1 cellular context compared by ENCODE assay signal in the genomic region with DNA sequence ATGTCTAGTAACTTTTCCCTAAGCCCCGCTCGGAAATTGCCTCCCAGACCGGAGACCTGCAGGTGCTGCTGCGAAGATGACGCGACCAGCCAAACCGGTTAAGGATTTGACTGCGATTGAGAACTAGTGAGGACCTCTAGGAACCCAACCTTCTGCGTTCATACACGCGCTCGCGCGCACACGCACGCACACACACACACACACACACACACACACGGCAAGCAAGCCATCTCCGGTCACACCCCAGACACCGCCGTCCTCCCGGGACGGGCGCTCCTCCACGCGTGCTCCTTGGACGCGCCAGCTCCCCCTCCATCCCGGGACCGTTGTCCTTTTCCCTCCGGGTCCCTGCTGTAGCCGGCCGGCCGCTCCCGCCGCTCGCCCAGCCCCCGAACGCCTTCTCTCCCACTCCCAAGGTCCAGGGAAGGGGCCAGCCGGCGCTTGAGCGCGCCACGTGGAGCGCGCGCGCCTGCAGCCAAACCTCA.
A peak's percentile ranks its signal among the peaks of the same experiment; 100 is the strongest.
TF ChIP-seq lines count a peak whose summit lies in the region.

No MANE protein-coding gene starts in this region.

TF ChIP-seq in GM12878, 131 proteins besides CTCF, POLR2A, EP300 and RAD21 (continued from another document):
- TF ChIP-seq, protein P1, sequence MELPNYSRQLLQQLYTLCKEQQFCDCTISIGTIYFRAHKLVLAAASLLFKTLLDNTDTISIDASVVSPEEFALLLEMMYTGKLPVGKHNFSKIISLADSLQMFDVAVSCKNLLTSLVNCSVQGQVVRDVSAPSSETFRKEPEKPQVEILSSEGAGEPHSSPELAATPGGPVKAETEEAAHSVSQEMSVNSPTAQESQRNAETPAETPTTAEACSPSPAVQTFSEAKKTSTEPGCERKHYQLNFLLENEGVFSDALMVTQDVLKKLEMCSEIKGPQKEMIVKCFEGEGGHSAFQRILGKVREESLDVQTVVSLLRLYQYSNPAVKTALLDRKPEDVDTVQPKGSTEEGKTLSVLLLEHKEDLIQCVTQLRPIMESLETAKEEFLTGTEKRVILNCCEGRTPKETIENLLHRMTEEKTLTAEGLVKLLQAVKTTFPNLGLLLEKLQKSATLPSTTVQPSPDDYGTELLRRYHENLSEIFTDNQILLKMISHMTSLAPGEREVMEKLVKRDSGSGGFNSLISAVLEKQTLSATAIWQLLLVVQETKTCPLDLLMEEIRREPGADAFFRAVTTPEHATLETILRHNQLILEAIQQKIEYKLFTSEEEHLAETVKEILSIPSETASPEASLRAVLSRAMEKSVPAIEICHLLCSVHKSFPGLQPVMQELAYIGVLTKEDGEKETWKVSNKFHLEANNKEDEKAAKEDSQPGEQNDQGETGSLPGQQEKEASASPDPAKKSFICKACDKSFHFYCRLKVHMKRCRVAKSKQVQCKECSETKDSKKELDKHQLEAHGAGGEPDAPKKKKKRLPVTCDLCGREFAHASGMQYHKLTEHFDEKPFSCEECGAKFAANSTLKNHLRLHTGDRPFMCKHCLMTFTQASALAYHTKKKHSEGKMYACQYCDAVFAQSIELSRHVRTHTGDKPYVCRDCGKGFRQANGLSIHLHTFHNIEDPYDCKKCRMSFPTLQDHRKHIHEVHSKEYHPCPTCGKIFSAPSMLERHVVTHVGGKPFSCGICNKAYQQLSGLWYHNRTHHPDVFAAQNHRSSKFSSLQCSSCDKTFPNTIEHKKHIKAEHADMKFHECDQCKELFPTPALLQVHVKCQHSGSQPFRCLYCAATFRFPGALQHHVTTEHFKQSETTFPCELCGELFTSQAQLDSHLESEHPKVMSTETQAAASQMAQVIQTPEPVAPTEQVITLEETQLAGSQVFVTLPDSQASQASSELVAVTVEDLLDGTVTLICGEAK (IDR thresholded peaks at IDR 0.05; ENCODE audit: borderline replicate concordance): no peak
- no peak for TF ChIP-seq SMAD1 (IDR thresholded peaks at IDR 0.05; ENCODE audit: low read depth, partially characterized antibody)
- no peak for TF ChIP-seq SIX5 (IDR thresholded peaks at IDR 0.05; ENCODE audit: low read depth, low read length, severe bottlenecking)
- TF ChIP-seq, protein P2, sequence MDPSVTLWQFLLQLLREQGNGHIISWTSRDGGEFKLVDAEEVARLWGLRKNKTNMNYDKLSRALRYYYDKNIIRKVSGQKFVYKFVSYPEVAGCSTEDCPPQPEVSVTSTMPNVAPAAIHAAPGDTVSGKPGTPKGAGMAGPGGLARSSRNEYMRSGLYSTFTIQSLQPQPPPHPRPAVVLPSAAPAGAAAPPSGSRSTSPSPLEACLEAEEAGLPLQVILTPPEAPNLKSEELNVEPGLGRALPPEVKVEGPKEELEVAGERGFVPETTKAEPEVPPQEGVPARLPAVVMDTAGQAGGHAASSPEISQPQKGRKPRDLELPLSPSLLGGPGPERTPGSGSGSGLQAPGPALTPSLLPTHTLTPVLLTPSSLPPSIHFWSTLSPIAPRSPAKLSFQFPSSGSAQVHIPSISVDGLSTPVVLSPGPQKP (IDR thresholded peaks at IDR 0.05; ENCODE audit: low read depth, low read length): no peak
- TF ChIP-seq RUNX3 (IDR thresholded peaks at IDR 0.05; ENCODE audit: low read length): peak; percentile 57; the same call in 1 of the 2 replicates
- no peak for TF ChIP-seq DPF2 (IDR thresholded peaks at IDR 0.05)
- TF ChIP-seq SREBF1 (IDR thresholded peaks at IDR 0.05; ENCODE audit: low read length): no peak
- TF ChIP-seq HDAC6 (IDR thresholded peaks at IDR 0.05; ENCODE audit: unreplicated experiment): peak; percentile 57
- no peak for TF ChIP-seq MTA3 (IDR thresholded peaks at IDR 0.05; ENCODE audit: borderline replicate concordance, low read length)
- TF ChIP-seq, protein P3, sequence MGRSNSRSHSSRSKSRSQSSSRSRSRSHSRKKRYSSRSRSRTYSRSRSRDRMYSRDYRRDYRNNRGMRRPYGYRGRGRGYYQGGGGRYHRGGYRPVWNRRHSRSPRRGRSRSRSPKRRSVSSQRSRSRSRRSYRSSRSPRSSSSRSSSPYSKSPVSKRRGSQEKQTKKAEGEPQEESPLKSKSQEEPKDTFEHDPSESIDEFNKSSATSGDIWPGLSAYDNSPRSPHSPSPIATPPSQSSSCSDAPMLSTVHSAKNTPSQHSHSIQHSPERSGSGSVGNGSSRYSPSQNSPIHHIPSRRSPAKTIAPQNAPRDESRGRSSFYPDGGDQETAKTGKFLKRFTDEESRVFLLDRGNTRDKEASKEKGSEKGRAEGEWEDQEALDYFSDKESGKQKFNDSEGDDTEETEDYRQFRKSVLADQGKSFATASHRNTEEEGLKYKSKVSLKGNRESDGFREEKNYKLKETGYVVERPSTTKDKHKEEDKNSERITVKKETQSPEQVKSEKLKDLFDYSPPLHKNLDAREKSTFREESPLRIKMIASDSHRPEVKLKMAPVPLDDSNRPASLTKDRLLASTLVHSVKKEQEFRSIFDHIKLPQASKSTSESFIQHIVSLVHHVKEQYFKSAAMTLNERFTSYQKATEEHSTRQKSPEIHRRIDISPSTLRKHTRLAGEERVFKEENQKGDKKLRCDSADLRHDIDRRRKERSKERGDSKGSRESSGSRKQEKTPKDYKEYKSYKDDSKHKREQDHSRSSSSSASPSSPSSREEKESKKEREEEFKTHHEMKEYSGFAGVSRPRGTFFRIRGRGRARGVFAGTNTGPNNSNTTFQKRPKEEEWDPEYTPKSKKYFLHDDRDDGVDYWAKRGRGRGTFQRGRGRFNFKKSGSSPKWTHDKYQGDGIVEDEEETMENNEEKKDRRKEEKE (IDR thresholded peaks at IDR 0.05): no peak
- TF ChIP-seq FOXM1 (IDR thresholded peaks at IDR 0.05; ENCODE audit: low read depth, low read length): no peak
- TF ChIP-seq SMC3 (IDR thresholded peaks at IDR 0.05; ENCODE audit: borderline replicate concordance, low read length): no peak; the same call in 1 of the 2 replicates
- TF ChIP-seq CBX3 (IDR thresholded peaks at IDR 0.05; ENCODE audit: borderline replicate concordance, low read depth): no peak
- no peak for TF ChIP-seq CHD4 (IDR thresholded peaks at IDR 0.05)
TF ChIP-seq in GM12878: peak in this region for 22.
